Comparison of ENCODE assay signal across 6 cellular contexts in genomic region chr19:48713041-48713863, GRCh38.
DNase-seq lines count a peak whose midpoint lies in the region.

No MANE protein-coding gene starts in this region.

- H3K4me1 ChIP-seq in adipocyte (ENCODE audit: control insufficient read depth, insufficient read depth, low read length) (peaks cover 26% of the 10 kb centered on the region), mucosa of stomach (ENCODE audit: control insufficient read depth, insufficient read depth, low read length) (peaks cover 39% of the 10 kb centered on the region)

- H3K9ac ChIP-seq in adipocyte (ENCODE audit: low read length) = peak overlapping the region; percentile 77
- H3K9ac ChIP-seq in mucosa of stomach (ENCODE audit: low read length) = peak overlapping the region; percentile 47

- H3K4me3 ChIP-seq in adipocyte (ENCODE audit: low read length) = peak overlapping the region; percentile 81
- peak overlapping the region; percentile 14 for H3K4me3 ChIP-seq in mucosa of stomach (ENCODE audit: low read length)

- peaks cover 4% of the 10 kb centered on the region for H3K9me3 ChIP-seq in adipocyte (ENCODE audit: control insufficient read depth, low read length)
- H3K9me3 ChIP-seq in mucosa of stomach (ENCODE audit: control insufficient read depth, low read length) = no peaks in the 10 kb centered on the region

- H3K27me3 ChIP-seq in adipocyte (replicated peaks; ENCODE audit: control insufficient read depth, insufficient read depth, low read length) = no peaks in the 10 kb centered on the region
- H3K27me3 ChIP-seq in mucosa of stomach (ENCODE audit: control insufficient read depth, insufficient read depth, low read length) = no peaks in the 10 kb centered on the region

- DNase-seq in NCI-H345 (lab: John Stamatoyannopoulos, UW) (peak; percentile 35), NCI-H345 treated with DMSO at 0.1 percent for 48 hours (lab: John Stamatoyannopoulos, UW; ENCODE audit: unreplicated experiment) (no peak), adipocyte (ENCODE audit: low read depth) (peak; percentile 44), middle frontal gyrus (ENCODE audit: extremely low spot score, low spot score) (no peak)
- no peak for DNase-seq in stimulated activated CD4-positive, alpha-beta T cell treated with anti-CD3 and anti-CD28 coated beads, Interleukin-2, amount 100 ng/mL, for 48 hours

- H3K36me3 ChIP-seq in adipocyte (ENCODE audit: control insufficient read depth, insufficient read depth, low read length, severe bottlenecking) (no peaks in the 10 kb centered on the region), mucosa of stomach (ENCODE audit: control insufficient read depth, insufficient read depth, low read length) (no peaks in the 10 kb centered on the region)

Comparison
In these comparisons a context has a peak if more than half of its experiments do, and no peak if none do; other contexts are left out.
1. DNase-seq: peak in NCI-H345 (single experiment) and adipocyte (single experiment); none in NCI-H345 treated with DMSO at 0.1 percent for 48 hours (single experiment), stimulated activated CD4-positive, alpha-beta T cell treated with anti-CD3 and anti-CD28 coated beads, Interleukin-2, amount 100 ng/mL, for 48 hours (0 of 2) and middle frontal gyrus (single experiment).